In genomic region chr1:202343652-202344349, GRCh38 we compare ENCODE assay signal across 8 cellular contexts. TPM values are rescaled to one million over a fixed set of nuclear protein-coding genes. Genes with fewer than 3 reads are reported as not detected.
A peak's percentile ranks its signal among the peaks of the same experiment; 100 is the strongest.
DNase-seq lines count a peak whose midpoint lies in the region; ATAC-seq and TF ChIP-seq lines count a peak whose summit lies in the region.

No MANE protein-coding gene starts in this region.

- H3K27me3 ChIP-seq in psoas muscle (ENCODE audit: insufficient read depth in 3 of 3, low read length in 2 of 3): no peaks in the 10 kb centered on the region

- TF ChIP-seq CTCF in epithelial cell of proximal tubule (conservative IDR thresholded peaks at IDR 0.05; ENCODE audit: low read depth, low read length) (peak; percentile 81), psoas muscle (IDR thresholded peaks at IDR 0.05) (peak; percentile 82)

- no peak overlapping the region for H3K27ac ChIP-seq in psoas muscle

- intact Hi-C loops in psoas muscle (cut with DNase I): loop anchor here (5.0 to 10.0 kb wide), 3 partner anchors 111 to 374 kb away; no protein-coding TSS in a partner anchor

- no peaks in the 10 kb centered on the region for H3K36me3 ChIP-seq in psoas muscle (ENCODE audit: insufficient read depth in 1 of 2, low read depth in 1 of 2)

- no peaks in the 10 kb centered on the region for H3K9me3 ChIP-seq in psoas muscle

- H3K4me3 ChIP-seq in epithelial cell of proximal tubule (ENCODE audit: low read depth, low read length) (no peak overlapping the region), psoas muscle (no peak overlapping the region)

- H3K4me1 ChIP-seq in psoas muscle: peaks cover 5% of the 10 kb centered on the region

- 68 to 73% (median 72%) methylated on average over 4 of the region's 4 CpGs for WGBS in psoas muscle, 3 donors

- ATAC-seq in psoas muscle: no peak
- ATAC-seq in activated CD4-positive, CD25-positive, alpha-beta regulatory T cell treated with anti-CD3 and anti-CD28 coated beads, Interleukin-2, amount 50 U/mL, for 24 hours: no peak

- peak; percentile 87 for DNase-seq in SIG-M5 treated with dmso at 0.1 percent for 504 hours (lab: John Stamatoyannopoulos, UW; ENCODE audit: unreplicated experiment)
- DNase-seq in SIG-M5 (lab: John Stamatoyannopoulos, UW): no peak
- DNase-seq in NCI-H1048 (lab: John Stamatoyannopoulos, UW): peak; percentile 68
- DNase-seq in SKM-1 (lab: John Stamatoyannopoulos, UW; ENCODE audit: unreplicated experiment): peak; percentile 56
- DNase-seq in epithelial cell of proximal tubule (ENCODE audit: low read depth): no peak
- no peak for DNase-seq in psoas muscle
- DNase-seq in effector CD8-positive, alpha-beta T cell (lab: John Stamatoyannopoulos, UW): no peak

RNA-seq across cellular contexts. Expression of gene UBE2T, which starts 2.1 kb away (rescaled TPM):
- 146 and 155 TPM in 2 replicates for total RNA-seq in epithelial cell of proximal tubule
- total RNA-seq in psoas muscle: 10 to 100 TPM in 2 of 4 donors, 1 to 10 TPM in 2; 4.9 to 11.5 (median 7.6) TPM
- 10 to 100 TPM; 10.7 to 38.5 (median 19.6) TPM for polyA plus RNA-seq in psoas muscle

RNA-seq across cellular contexts. Expression of gene PPP1R12B, which starts 4.7 kb away (rescaled TPM):
- total RNA-seq in epithelial cell of proximal tubule (2.5 and 21.6 TPM in 2 replicates), psoas muscle (100 to 1,000 TPM in 3 of 4 donors, 10 to 100 TPM in 1; 86.1 to 189 (median 158) TPM)
- 10 to 100 TPM in 2 of 3 donors, 1 to 10 TPM in 1; 8.3 to 73.3 (median 18.7) TPM for polyA plus RNA-seq in psoas muscle

Comparison
In these comparisons a context has a peak if more than half of its experiments do, and no peak if none do; other contexts are left out.
1. DNase-seq: peak in SIG-M5 treated with dmso at 0.1 percent for 504 hours (single experiment), NCI-H1048 (single experiment) and SKM-1 (single experiment); none in SIG-M5 (single experiment), epithelial cell of proximal tubule (single experiment), psoas muscle (0 of 2) and effector CD8-positive, alpha-beta T cell (single experiment).
2. RNA of gene UBE2T, which starts 2.1 kb away (total RNA-seq): 146 to 155 TPM in epithelial cell of proximal tubule; 4.9 to 11.5 TPM in psoas muscle; every median in the first group is over 10 times any median in the second.